ENCODE assay signal across 8 cellular contexts in the genomic region with DNA sequence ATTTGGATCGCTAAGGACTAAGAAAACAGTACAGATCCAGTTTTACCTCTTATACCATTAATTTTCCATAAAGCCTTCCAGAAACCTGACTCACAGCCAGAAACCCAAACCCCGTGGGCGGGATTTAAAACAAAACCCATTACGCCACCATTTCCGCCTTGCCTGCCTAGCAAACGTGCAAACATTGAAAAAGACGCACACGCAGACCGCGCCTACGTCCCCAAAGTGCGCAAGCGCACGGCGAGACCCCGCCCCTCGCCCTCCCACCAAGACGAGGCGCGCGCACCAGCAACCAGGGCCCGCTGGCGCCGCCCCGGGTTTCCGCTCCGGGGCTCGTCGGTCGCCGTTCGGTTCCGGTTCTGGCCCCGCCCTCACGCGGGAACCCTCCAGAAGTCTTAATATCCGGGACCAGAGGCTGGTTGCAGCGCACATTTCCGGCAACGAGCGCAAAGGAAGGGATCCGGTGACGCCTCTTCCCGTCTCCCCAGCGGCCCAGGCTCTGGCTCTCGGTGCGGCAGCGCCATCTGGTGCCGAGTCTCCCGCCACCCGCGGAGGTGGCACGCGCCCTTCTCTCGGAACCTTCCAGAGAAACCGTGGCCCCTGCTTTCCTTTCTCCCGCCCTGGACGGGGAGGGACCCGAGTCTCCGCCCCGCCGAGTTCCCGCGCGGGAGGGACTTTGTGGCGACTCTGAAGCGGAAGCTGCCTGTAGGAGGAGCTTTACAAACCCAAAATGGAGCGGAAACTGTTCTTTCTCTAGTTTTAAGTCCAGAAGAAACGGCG.
DNase-seq lines count a peak whose midpoint lies in the region; ATAC-seq, FAIRE-seq and TF ChIP-seq lines count a peak whose summit lies in the region.

No MANE protein-coding gene starts in this region.

- 0% methylated on average over 54 to 56 of the region's 70 CpGs for WGBS in mesodermal cell (ENCODE audit: insufficient coverage in 2 of 2), 2 experiments

- peaks cover 4% of the 10 kb centered on the region for H3K9me3 Mint-ChIP-seq in Calu3 (ENCODE audit: low read depth, unreplicated experiment)

- ATAC-seq in GM21381 (IDR thresholded peaks at IDR 0.05; ENCODE audit: unreplicated experiment), result peak; percentile 85

- no peaks in the 10 kb centered on the region for H3K4me1 ChIP-seq in NT2/D1 (ENCODE audit: insufficient read depth, insufficient read length)
- H3K4me1 ChIP-seq in mesodermal cell (ENCODE audit: control insufficient read depth, insufficient read depth, low read length, poor library complexity, severe bottlenecking), result peaks cover 7% of the 10 kb centered on the region

- peak overlapping the region; percentile 94 for H3K27ac Mint-ChIP-seq in Calu3 (ENCODE audit: unreplicated experiment)

- H3K27ac ChIP-seq in mesodermal cell (ENCODE audit: low read depth, low read length, severe bottlenecking), result peak overlapping the region; percentile 99

- DNase-seq in Calu3, result peak; percentile 96
- DNase-seq in HUDEP-2 (lab: John Stamatoyannopoulos, UW; ENCODE audit: unreplicated experiment in 76 of 76), result peak; percentile 33 to 100 (median 98)
- peak; percentile 83 for DNase-seq in NT2/D1 (ENCODE audit: low read depth, low spot score)
- DNase-seq in activated CD8-positive, alpha-beta memory T cell treated with anti-CD3 and anti-CD28 coated beads, Interleukin-2, amount 50 U/mL, for 4 hours, result peak; percentile 98
- DNase-seq in stimulated activated CD8-positive, alpha-beta memory T cell treated with anti-CD3 and anti-CD28 coated beads, Interleukin-15, amount 100 ng/mL, for 4 hours (ENCODE audit: low read depth in 2 of 2), result peak; percentile 95 to 98

- TF ChIP-seq CTCF in Calu3 (IDR thresholded peaks at IDR 0.05; ENCODE audit: unreplicated experiment), result peak; percentile 68

- peak overlapping the region; percentile 50 for H3K4me3 ChIP-seq in NT2/D1 (ENCODE audit: insufficient read length, low read depth)
- peak overlapping the region; percentile 52 for H3K4me3 ChIP-seq in mesodermal cell (ENCODE audit: extremely low read depth, insufficient read depth, low read length, poor library complexity, severe bottlenecking)

- no peaks in the 10 kb centered on the region for H3K27me3 Mint-ChIP-seq in Calu3 (ENCODE audit: unreplicated experiment)

- peak overlapping the region; percentile 76 for H3K9ac ChIP-seq in NT2/D1 (ENCODE audit: insufficient read length, low read depth)

- intact Hi-C loops in Calu3 (cut with micrococcal nuclease; ENCODE audit: unreplicated experiment), result loop anchor here (1.0 to 2.0 kb wide), 2 partner anchors 180 to 313 kb away; no protein-coding TSS in a partner anchor

- H3K4me1 Mint-ChIP-seq in Calu3 (ENCODE audit: low read depth, unreplicated experiment), result peaks cover 11% of the 10 kb centered on the region

- no peaks in the 10 kb centered on the region for H3K9me3 ChIP-seq in NT2/D1 (ENCODE audit: insufficient read depth, low read length)
- no peaks in the 10 kb centered on the region for H3K9me3 ChIP-seq in mesodermal cell (ENCODE audit: control insufficient read depth, low read length)

- peaks cover 11% of the 10 kb centered on the region for H3K36me3 Mint-ChIP-seq in Calu3 (ENCODE audit: insufficient read depth, unreplicated experiment)

- H3K4me3 Mint-ChIP-seq in Calu3 (ENCODE audit: low read depth, unreplicated experiment), result peak overlapping the region; percentile 67

- no TSS peak for BruUV-seq in Calu3 (replicated peaks; lab: Mats Ljungman, UMichigan)

- peak; percentile 96 for FAIRE-seq in endometrium (lab: Jason Lieb, UNC)

- no peaks in the 10 kb centered on the region for H3K36me3 ChIP-seq in NT2/D1 (ENCODE audit: insufficient read depth, insufficient read length, low read length)
- H3K36me3 ChIP-seq in mesodermal cell (ENCODE audit: control insufficient read depth, insufficient read depth, low read length), result no peaks in the 10 kb centered on the region

- CTCF ChIA-PET in Calu3 (lab: Charles Lee), result interaction anchor here (0.6 to 1.3 kb wide), 7 partner anchors 90 to 328 kb away, joined by 3 to 6 read pairs (median 4); a partner anchor contains a TSS

- no peaks in the 10 kb centered on the region for H3K27me3 ChIP-seq in NT2/D1 (ENCODE audit: insufficient read depth, insufficient read length)

Comparison
In these comparisons a context has a peak if more than half of its experiments do, and no peak if none do; other contexts are left out.
1. Peak in every context shown above with its lines: DNase-seq, ATAC-seq, H3K4me3 ChIP-seq and H3K27ac ChIP-seq.